In the genomic region with DNA sequence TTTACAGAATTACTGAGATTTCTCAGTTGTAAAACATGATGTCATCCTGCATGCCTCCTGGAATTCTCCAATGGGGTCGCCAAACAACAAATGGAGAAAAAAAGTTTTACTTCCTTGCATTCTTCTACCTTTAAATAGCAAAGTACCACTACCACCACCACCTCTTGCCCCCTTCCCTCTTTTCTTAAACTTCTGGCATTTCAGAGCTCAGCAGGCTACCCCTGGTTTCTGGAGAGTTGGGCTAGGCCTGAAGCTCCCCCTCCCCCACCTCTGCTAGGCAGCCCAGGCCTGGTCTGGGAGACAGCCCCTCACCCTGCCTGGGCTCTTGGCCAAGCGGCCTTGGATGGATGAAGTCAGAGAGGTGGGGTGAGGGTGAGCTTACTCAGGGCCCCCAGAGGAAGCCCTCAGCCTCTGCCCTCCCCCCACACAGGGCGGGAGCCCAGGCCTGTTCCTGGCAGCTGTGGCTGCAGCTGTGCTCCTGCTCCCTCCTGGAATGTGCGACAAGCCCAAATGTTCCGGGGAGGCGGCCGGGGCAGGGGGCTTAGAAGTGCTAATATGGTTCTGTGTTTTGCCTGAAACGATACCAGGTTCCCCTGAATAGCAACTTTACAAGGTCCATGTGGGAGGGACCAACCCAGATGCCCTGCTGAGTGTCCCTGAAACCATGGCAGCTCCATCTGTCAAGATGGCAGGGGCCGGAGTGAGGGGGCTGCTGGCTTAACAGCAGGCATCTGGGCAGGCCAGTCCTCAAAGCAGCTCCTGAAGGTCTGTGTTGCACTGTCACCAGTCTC, we compare ENCODE assay signal across 9 cellular contexts. TPM values are rescaled to one million over a fixed set of nuclear protein-coding genes. Genes with fewer than 3 reads are reported as not detected.
DNase-seq lines count a peak whose midpoint lies in the region; ATAC-seq and TF ChIP-seq lines count a peak whose summit lies in the region.
"Had no signal": no experiment of that assay in that cellular context is flagged by ENCODE, and none has a peak within 500 bp of the region (broad histone marks: within the 10 kb centered on the region; RNA-seq: fewer than 3 reads in every experiment).

No MANE protein-coding gene starts in this region.

- no peaks in the 10 kb centered on the region for H3K36me3 Mint-ChIP-seq in endothelial cell (ENCODE audit: low read depth, unreplicated experiment)
- peaks cover 3% of the 10 kb centered on the region for H3K36me3 Mint-ChIP-seq in mesothelial cell of epicardium

- H3K4me3 Mint-ChIP-seq in endothelial cell (ENCODE audit: unreplicated experiment) (no peak overlapping the region), mesothelial cell of epicardium (no peak overlapping the region)

- H3K4me3 ChIP-seq in urinary bladder (ENCODE audit: low read depth, low read length): no peak overlapping the region

- WGBS in urinary bladder: 13% methylated on average over 9 of the region's 9 CpGs

- H3K4me1 ChIP-seq in urinary bladder (ENCODE audit: insufficient read depth): no peaks in the 10 kb centered on the region

- H3K27ac Mint-ChIP-seq in endothelial cell (ENCODE audit: unreplicated experiment) (peak overlapping the region; percentile 92), mesothelial cell of epicardium (peak overlapping the region; percentile 98)

- no peaks in the 10 kb centered on the region for H3K9me3 Mint-ChIP-seq in endothelial cell (ENCODE audit: unreplicated experiment)
- H3K9me3 Mint-ChIP-seq in mesothelial cell of epicardium: no peaks in the 10 kb centered on the region

- H3K27ac ChIP-seq in urinary bladder (ENCODE audit: low read depth): peak overlapping the region; percentile 40

- H3K36me3 ChIP-seq in urinary bladder (ENCODE audit: insufficient read depth): no peaks in the 10 kb centered on the region

- H3K27me3 Mint-ChIP-seq in endothelial cell (ENCODE audit: unreplicated experiment): peaks cover 5% of the 10 kb centered on the region
- no peaks in the 10 kb centered on the region for H3K27me3 Mint-ChIP-seq in mesothelial cell of epicardium (ENCODE audit: low read depth)

- DNase-seq in NCI-H446 (lab: John Stamatoyannopoulos, UW) (peak; percentile 6 to 58), NCI-H446 treated with DMSO at 0.1 percent for 48 hours (lab: John Stamatoyannopoulos, UW) (no peak), endothelial cell (ENCODE audit: low spot score) (peak; percentile 47), mesothelial cell of epicardium (ENCODE audit: low spot score in 2 of 2, unreplicated experiment in 2 of 2) (peak; percentile 68 to 84), NCI-H1436 (lab: John Stamatoyannopoulos, UW) (no peak), NCI-H2196 (lab: John Stamatoyannopoulos, UW; ENCODE audit: unreplicated experiment) (no peak)
- DNase-seq: stimulated activated CD4-positive, alpha-beta T cell treated with anti-CD3 and anti-CD28 coated beads, Interleukin-4, amount 100 ng/mL, for 4 hours had no signal

- no peak for TF ChIP-seq CTCF in endothelial cell (IDR thresholded peaks at IDR 0.05; ENCODE audit: unreplicated experiment)
- no peak for TF ChIP-seq CTCF in mesothelial cell of epicardium (IDR thresholded peaks at IDR 0.05; ENCODE audit: unreplicated experiment)

- no peak for ATAC-seq in HG03039 (IDR thresholded peaks at IDR 0.05; ENCODE audit: unreplicated experiment)

- H3K4me1 Mint-ChIP-seq in endothelial cell (ENCODE audit: unreplicated experiment) (peaks cover 14% of the 10 kb centered on the region), mesothelial cell of epicardium (peaks cover 46% of the 10 kb centered on the region)

RNA-seq across cellular contexts. Expression of gene CCIN, which starts 5.9 kb away (rescaled TPM):
- total RNA-seq in endothelial cell (ENCODE audit: unreplicated experiment) (not detected), mesothelial cell of epicardium (0.33 to 0.52 TPM (median 0.40 TPM) in 3 replicates), urinary bladder (1.1 TPM)
- 0.38 TPM for polyA plus RNA-seq in urinary bladder

RNA-seq across cellular contexts. Expression of gene GLIPR2, which starts 26.7 kb away (rescaled TPM):
- total RNA-seq in endothelial cell (ENCODE audit: unreplicated experiment) (6.3 TPM), mesothelial cell of epicardium (31.3 to 34.1 TPM (median 33.3 TPM) in 3 replicates), urinary bladder (54.9 TPM)
- polyA plus RNA-seq in urinary bladder: 74.7 TPM

RNA-seq across cellular contexts. Expression of gene CLTA, which starts 27.5 kb away (rescaled TPM):
- total RNA-seq in endothelial cell (ENCODE audit: unreplicated experiment) (330 TPM), mesothelial cell of epicardium (173 to 181 TPM (median 180 TPM) in 3 replicates), urinary bladder (120 TPM)
- 210 TPM for polyA plus RNA-seq in urinary bladder

Comparison
In these comparisons a context has a peak if more than half of its experiments do, and no peak if none do; other contexts are left out.
1. DNase-seq: peak in NCI-H446 (2 of 2), endothelial cell (single experiment) and mesothelial cell of epicardium (2 of 2); none in NCI-H446 treated with DMSO at 0.1 percent for 48 hours (single experiment), NCI-H1436 (single experiment) and NCI-H2196 (single experiment).